Comparison of ENCODE assay signal across 17 cellular contexts in the genomic region with DNA sequence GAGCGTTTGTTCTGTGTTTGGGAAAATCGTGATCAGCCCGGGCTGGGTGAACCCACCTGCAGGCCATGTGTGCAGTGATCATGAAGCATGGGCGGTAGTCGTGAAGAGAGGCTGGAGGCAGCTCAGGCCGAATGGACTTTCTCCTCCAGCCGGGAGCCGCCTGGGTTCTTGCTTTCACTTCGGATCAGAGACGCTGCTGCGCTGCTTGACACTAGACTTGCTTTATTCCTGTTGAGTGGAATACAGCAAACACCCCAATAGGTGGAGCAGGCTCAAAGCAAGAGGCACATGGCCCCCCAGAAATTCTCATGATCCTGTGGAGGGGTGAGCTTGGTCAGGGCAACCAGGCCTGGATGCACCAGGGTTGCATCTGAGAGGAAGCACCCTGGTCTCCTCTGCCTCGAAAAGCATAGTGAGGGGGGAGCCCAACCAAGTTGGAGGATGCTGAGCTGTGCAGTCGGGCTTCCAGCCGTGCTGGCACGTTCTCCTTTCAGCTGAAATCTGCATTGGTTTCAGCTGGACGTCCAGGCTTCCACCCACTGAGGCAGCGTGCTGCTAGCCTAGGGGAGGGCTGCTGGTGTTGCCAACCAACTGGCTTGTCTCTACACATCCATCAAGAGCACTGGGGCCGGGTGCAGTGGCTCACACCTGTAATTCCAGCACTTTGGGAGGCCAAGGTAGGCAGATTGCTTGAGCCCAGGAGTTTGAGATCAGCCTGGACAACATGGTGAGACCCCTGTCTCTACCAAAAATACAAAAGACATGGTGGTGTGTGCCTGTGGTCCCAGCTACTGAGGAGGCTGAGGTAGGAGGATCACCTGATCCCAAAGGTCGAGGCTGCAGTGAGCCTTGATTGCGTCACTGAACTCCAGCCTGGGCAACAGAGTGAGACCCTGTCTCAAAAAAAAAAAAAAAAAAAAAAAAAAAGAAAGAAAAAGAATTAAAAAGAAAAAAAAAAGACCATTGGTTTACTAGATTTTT. TPM values are rescaled to one million over a fixed set of nuclear protein-coding genes. Genes with fewer than 3 reads are reported as not detected.
DNase-seq lines count a peak whose midpoint lies in the region; ATAC-seq and TF ChIP-seq lines count a peak whose summit lies in the region.
"Had no signal": no experiment of that assay in that cellular context is flagged by ENCODE, and none has a peak within 500 bp of the region (broad histone marks: within the 10 kb centered on the region; RNA-seq: fewer than 3 reads in every experiment).

No MANE protein-coding gene starts in this region.

- H3K4me3 ChIP-seq in choroid plexus epithelial cell (ENCODE audit: low read depth, low read length) (no peak overlapping the region), subcutaneous abdominal adipose tissue (ENCODE audit: low read depth in 1 of 5, low read length in 5 of 5) (peak overlapping the region; percentile 1 to 38 (median 30))
- H3K4me3 ChIP-seq: testis had no signal

- ATAC-seq in HG02870 (IDR thresholded peaks at IDR 0.05; ENCODE audit: unreplicated experiment), result no peak
- no peak for ATAC-seq in stimulated activated naive CD8-positive, alpha-beta T cell treated with anti-CD3 and anti-CD28 coated beads, Interleukin-15, amount 100 ng/mL, for 72 hours
- ATAC-seq: PC-3 had no signal

- no peaks in the 10 kb centered on the region for H3K9me3 ChIP-seq in subcutaneous abdominal adipose tissue (ENCODE audit: control insufficient read depth in 5 of 5, low read length in 5 of 5)
- H3K9me3 ChIP-seq: testis had no signal

- DNase-seq in activated naive CD4-positive, alpha-beta T cell (lab: John Stamatoyannopoulos, UW), result no peak
- no peak for DNase-seq in HFFc6
- no peak for DNase-seq in choroid plexus epithelial cell (ENCODE audit: low read depth)
- DNase-seq in NCI-H69 (lab: John Stamatoyannopoulos, UW), result no peak
- no peak for DNase-seq in stimulated activated naive CD8-positive, alpha-beta T cell treated with anti-CD3 and anti-CD28 coated beads, Interleukin-15, amount 100 ng/mL, for 72 hours
- DNase-seq: activated CD4-positive, alpha-beta T cell treated with anti-CD3 and anti-CD28 coated beads, Interleukin-2, amount 50 U/mL, for 48 hours; activated gamma-delta T cell treated with Interleukin-2 at 50 U/mL for 16 hours; brain microvascular endothelial cell; endodermal cell; foreskin melanocyte; NCI-H1436; NCI-H510A; PC-3; testis had no signal

- peaks cover 65% of the 10 kb centered on the region for H3K4me1 Mint-ChIP-seq in activated naive CD4-positive, alpha-beta T cell treated with anti-CD3 and anti-CD28 coated beads, Interleukin-2, amount 50 U/mL, for 24 hours
- H3K4me1 Mint-ChIP-seq in HFFc6 (ENCODE audit: low read depth), result peaks cover 25% of the 10 kb centered on the region
- H3K4me1 Mint-ChIP-seq in stimulated activated naive CD8-positive, alpha-beta T cell treated with anti-CD3 and anti-CD28 coated beads, Interleukin-15, amount 100 ng/mL, for 72 hours, result peaks cover 69% of the 10 kb centered on the region

- no peak overlapping the region for H3K27ac ChIP-seq in subcutaneous abdominal adipose tissue (ENCODE audit: low read depth, low read length)
- H3K27ac ChIP-seq: brain microvascular endothelial cell, testis had no signal

- H3K4me1 ChIP-seq in subcutaneous abdominal adipose tissue (ENCODE audit: control insufficient read depth in 5 of 5, insufficient read depth in 5 of 5, low read length in 5 of 5), result peaks cover 3 to 63% (median 42%) of the 10 kb centered on the region in 5 donors

- peak overlapping the region in 3 of 5 donors; percentile 10 to 52 (median 27) for H3K9ac ChIP-seq in subcutaneous abdominal adipose tissue (ENCODE audit: low read length in 5 of 5)

- H3K36me3 ChIP-seq in subcutaneous abdominal adipose tissue (ENCODE audit: control insufficient read depth in 5 of 5, insufficient read depth in 5 of 5, low read length in 5 of 5), result no peaks in the 10 kb centered on the region
- H3K36me3 ChIP-seq: brain microvascular endothelial cell had no signal

- H3K9me3 Mint-ChIP-seq in activated naive CD4-positive, alpha-beta T cell treated with anti-CD3 and anti-CD28 coated beads, Interleukin-2, amount 50 U/mL, for 24 hours, result no peaks in the 10 kb centered on the region
- no peaks in the 10 kb centered on the region for H3K9me3 Mint-ChIP-seq in HFFc6
- no peaks in the 10 kb centered on the region for H3K9me3 Mint-ChIP-seq in stimulated activated naive CD8-positive, alpha-beta T cell treated with anti-CD3 and anti-CD28 coated beads, Interleukin-15, amount 100 ng/mL, for 72 hours
- H3K9me3 Mint-ChIP-seq: endodermal cell had no signal

- peaks cover 0 to 26% (median 10%) of the 10 kb centered on the region in 5 donors for H3K27me3 ChIP-seq in subcutaneous abdominal adipose tissue (ENCODE audit: control insufficient read depth in 5 of 5, insufficient read depth in 4 of 5, low read length in 5 of 5)
- H3K27me3 ChIP-seq: brain microvascular endothelial cell, testis had no signal

- H3K27me3 Mint-ChIP-seq in activated naive CD4-positive, alpha-beta T cell treated with anti-CD3 and anti-CD28 coated beads, Interleukin-2, amount 50 U/mL, for 24 hours, result no peaks in the 10 kb centered on the region
- H3K27me3 Mint-ChIP-seq in HFFc6 (ENCODE audit: insufficient read depth), result peaks cover 24% of the 10 kb centered on the region
- H3K27me3 Mint-ChIP-seq in stimulated activated naive CD8-positive, alpha-beta T cell treated with anti-CD3 and anti-CD28 coated beads, Interleukin-15, amount 100 ng/mL, for 72 hours, result no peaks in the 10 kb centered on the region

- H3K36me3 Mint-ChIP-seq in activated naive CD4-positive, alpha-beta T cell treated with anti-CD3 and anti-CD28 coated beads, Interleukin-2, amount 50 U/mL, for 24 hours, result no peaks in the 10 kb centered on the region
- no peaks in the 10 kb centered on the region for H3K36me3 Mint-ChIP-seq in HFFc6 (ENCODE audit: low read depth)

- TF ChIP-seq CTCF in HFFc6 (IDR thresholded peaks at IDR 0.05) (0 out of 2 replicates have a peak, but pooled peaks have one; percentile 14), choroid plexus epithelial cell (conservative IDR thresholded peaks at IDR 0.05; ENCODE audit: low read depth, low read length) (peak; percentile 8)

- H3K27ac Mint-ChIP-seq in activated naive CD4-positive, alpha-beta T cell treated with anti-CD3 and anti-CD28 coated beads, Interleukin-2, amount 50 U/mL, for 24 hours, result peak overlapping the region; percentile 36
- H3K27ac Mint-ChIP-seq in HFFc6, result no peak overlapping the region; the same call in 1 of the 2 replicates
- H3K27ac Mint-ChIP-seq in stimulated activated naive CD8-positive, alpha-beta T cell treated with anti-CD3 and anti-CD28 coated beads, Interleukin-15, amount 100 ng/mL, for 72 hours, result no peak overlapping the region
- H3K27ac Mint-ChIP-seq: endodermal cell had no signal

- no peak overlapping the region for H3K4me3 Mint-ChIP-seq in activated naive CD4-positive, alpha-beta T cell treated with anti-CD3 and anti-CD28 coated beads, Interleukin-2, amount 50 U/mL, for 24 hours
- peak overlapping the region; percentile 74 for H3K4me3 Mint-ChIP-seq in HFFc6
- no peak overlapping the region for H3K4me3 Mint-ChIP-seq in stimulated activated naive CD8-positive, alpha-beta T cell treated with anti-CD3 and anti-CD28 coated beads, Interleukin-15, amount 100 ng/mL, for 72 hours
- H3K4me3 Mint-ChIP-seq: endodermal cell had no signal

RNA-seq across cellular contexts. Expression of gene NRROS, which starts 2.8 kb away (rescaled TPM):
- under 1 TPM in 5 of 6 experiments, not detected in 1; 0.07 to 0.23 (median 0.13) TPM for total RNA-seq in HFFc6 (2021; fragmentation: NEBNext Ultra II Directional; extraction: Animal tissue kit (Norgen Biotek cat#: 25700))
